ENCODE assay signal across 8 cellular contexts in genomic region chr1:154749078-154749760, GRCh38.
DNase-seq lines count a peak whose midpoint lies in the region; ATAC-seq and TF ChIP-seq lines count a peak whose summit lies in the region.

No MANE protein-coding gene starts in this region.

- H3K9me3 Mint-ChIP-seq in activated T-cell treated with anti-CD3 and anti-CD28 coated beads, Interleukin-2, amount 50 U/mL, for 72 hours: no peaks in the 10 kb centered on the region

- peaks cover 9% of the 10 kb centered on the region for H3K27me3 Mint-ChIP-seq in activated T-cell treated with anti-CD3 and anti-CD28 coated beads, Interleukin-2, amount 50 U/mL, for 72 hours (ENCODE audit: low read depth)

- H3K4me3 ChIP-seq in DND-41 (ENCODE audit: low read depth in 1 of 2, low read length in 2 of 2) (no peak overlapping the region), testis (no peak overlapping the region)

- H3K27ac Mint-ChIP-seq in activated T-cell treated with anti-CD3 and anti-CD28 coated beads, Interleukin-2, amount 50 U/mL, for 72 hours: no peak overlapping the region

- in situ Hi-C loops in G401 (cut with HindIII; ENCODE audit: low sequenced_read_pairs): no loop called here

- no peak overlapping the region for H3K9ac ChIP-seq in DND-41 (ENCODE audit: low read depth, low read length)

- ATAC-seq in DND-41 (ENCODE audit: insufficient read depth, low read depth): no peak
- peak in 1 of 2 donors; percentile 28 for ATAC-seq in activated T-cell treated with anti-CD3 and anti-CD28 coated beads, Interleukin-2, amount 50 U/mL, for 72 hours (replicated peaks in 1 of 2)
- no peak for ATAC-seq in HG03460 (IDR thresholded peaks at IDR 0.05; ENCODE audit: unreplicated experiment)
- no peak for ATAC-seq in HG02840 (IDR thresholded peaks at IDR 0.05; ENCODE audit: low FRiP score, unreplicated experiment)

- H3K4me1 Mint-ChIP-seq in activated T-cell treated with anti-CD3 and anti-CD28 coated beads, Interleukin-2, amount 50 U/mL, for 72 hours (ENCODE audit: low read depth): peaks cover 89% of the 10 kb centered on the region

- H3K4me1 ChIP-seq in DND-41 (ENCODE audit: insufficient read depth, low read length) (peaks cover 8% of the 10 kb centered on the region; the same call in 1 of the 2 replicates), testis (no peaks in the 10 kb centered on the region)

- H4K20me1 ChIP-seq in DND-41 (ENCODE audit: insufficient read depth, low read length): peaks cover 5% of the 10 kb centered on the region; the same call in 1 of the 2 replicates

- H3K4me3 Mint-ChIP-seq in activated T-cell treated with anti-CD3 and anti-CD28 coated beads, Interleukin-2, amount 50 U/mL, for 72 hours: peak overlapping the region; percentile 82

- no peak overlapping the region for H3K4me2 ChIP-seq in DND-41 (ENCODE audit: insufficient read depth, low read length)

- no peaks in the 10 kb centered on the region for H3K9me3 ChIP-seq in DND-41 (ENCODE audit: insufficient read depth, low read length, severe bottlenecking)
- H3K9me3 ChIP-seq in testis: no peaks in the 10 kb centered on the region

- TF ChIP-seq CTCF in DND-41 (IDR thresholded peaks at IDR 0.05; ENCODE audit: borderline replicate concordance, extremely low read depth, low read length, poor library complexity, severe bottlenecking) (peak; percentile 54), testis (IDR thresholded peaks at IDR 0.05) (no peak)

- 73 to 78% methylated on average over 8 of the region's 8 CpGs for WGBS in testis, 2 donors

- H3K27me3 ChIP-seq in DND-41 (ENCODE audit: insufficient read depth, low read length, poor library complexity) (peaks cover 72% of the 10 kb centered on the region), testis (no peaks in the 10 kb centered on the region)

- peaks cover 0 to 2% of the 10 kb centered on the region in 2 donors for H3K36me3 Mint-ChIP-seq in activated T-cell treated with anti-CD3 and anti-CD28 coated beads, Interleukin-2, amount 50 U/mL, for 72 hours (ENCODE audit: insufficient read depth in 2 of 2)

- TF ChIP-seq POLR2A in testis (IDR thresholded peaks at IDR 0.05): no peak

- no peaks in the 10 kb centered on the region for H3K79me2 ChIP-seq in DND-41 (ENCODE audit: insufficient read depth, low read length)

- intact Hi-C loops in testis (cut with DNase I; ENCODE audit: low total_unique reads): no loop called here

- DNase-seq in DND-41: peak; percentile 37
- DNase-seq in HuH-7.5 (ENCODE audit: low spot score): peak; percentile 35
- DNase-seq in activated T-cell treated with anti-CD3 and anti-CD28 coated beads, Interleukin-2, amount 50 U/mL, for 72 hours: peak; percentile 53 to 67
- DNase-seq in medulla oblongata (ENCODE audit: extremely low spot score): peak; percentile 46
- no peak for DNase-seq in G401 (ENCODE audit: low spot score)
- DNase-seq in testis: no peak

- H3K36me3 ChIP-seq in DND-41 (ENCODE audit: insufficient read depth, low read length): no peaks in the 10 kb centered on the region
- no peaks in the 10 kb centered on the region for H3K36me3 ChIP-seq in testis (ENCODE audit: low read depth, missing control alignments)

- no peak overlapping the region for H2AFZ ChIP-seq in DND-41 (ENCODE audit: low read depth, low read length)

- no peak overlapping the region for H3K27ac ChIP-seq in DND-41 (ENCODE audit: low read length)
- H3K27ac ChIP-seq in testis: no peak overlapping the region

Comparison
In these comparisons a context has a peak if more than half of its experiments do, and no peak if none do; other contexts are left out.
1. DNase-seq: peak in DND-41 (single experiment), HuH-7.5 (single experiment), activated T-cell treated with anti-CD3 and anti-CD28 coated beads, Interleukin-2, amount 50 U/mL, for 72 hours (2 of 2) and medulla oblongata (single experiment); none in G401 (single experiment) and testis (single experiment).